9 cellular contexts compared by ENCODE assay signal in the genomic region with DNA sequence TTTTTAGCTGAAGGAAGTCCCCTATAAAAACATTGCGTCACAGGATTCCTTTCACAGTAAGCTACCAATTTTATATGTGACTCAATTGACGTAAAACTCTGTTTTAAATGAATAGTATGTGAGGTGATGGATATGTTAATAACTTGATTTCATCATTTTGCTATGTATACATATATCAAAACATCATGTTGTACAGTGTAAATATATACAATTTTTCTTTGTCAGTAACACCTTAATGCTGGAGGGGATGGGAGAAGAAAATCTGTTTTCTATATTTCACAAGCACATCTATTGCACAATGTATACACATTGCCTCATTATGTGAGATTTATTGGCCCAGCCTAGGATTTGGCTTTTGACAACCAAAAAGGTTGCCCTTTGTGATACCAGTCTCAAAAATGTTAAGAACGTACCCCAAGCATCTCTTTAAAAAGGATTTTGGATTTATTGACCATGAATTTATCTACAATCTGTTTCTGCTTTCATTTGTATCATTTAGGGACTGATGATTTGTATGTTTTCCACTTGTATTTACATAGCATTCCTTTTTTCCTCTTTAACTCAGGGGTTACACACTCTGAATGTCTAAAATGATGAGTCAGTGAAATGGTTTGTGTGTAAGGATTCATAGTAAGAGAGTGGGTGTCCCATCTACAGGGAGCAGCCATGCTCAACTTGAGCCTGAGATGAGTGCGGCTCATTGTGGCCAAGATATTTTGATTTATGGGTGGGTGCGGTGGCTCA.
DNase-seq lines count a peak whose midpoint lies in the region; ATAC-seq and TF ChIP-seq lines count a peak whose summit lies in the region.
"Had no signal": no experiment of that assay in that cellular context is flagged by ENCODE, and none has a peak within 500 bp of the region (broad histone marks: within the 10 kb centered on the region; RNA-seq: fewer than 3 reads in every experiment).

No MANE protein-coding gene starts in this region.

- peaks cover 0 to 62% (median 48%) of the 10 kb centered on the region in 4 donors for H3K4me1 ChIP-seq in sigmoid colon

- peaks cover 0 to 4% (median 0%) of the 10 kb centered on the region in 4 donors for H3K36me3 ChIP-seq in sigmoid colon

- no peak for TF ChIP-seq POLR2A in sigmoid colon (IDR thresholded peaks at IDR 0.05)

- no peak overlapping the region for H3K27ac ChIP-seq in sigmoid colon

- ATAC-seq in activated T-cell treated with anti-CD3 and anti-CD28 coated beads, Interleukin-2, amount 50 U/mL, for 4 hours = no peak
- ATAC-seq in esophagus mucosa (peak; percentile 72), HG03135 (IDR thresholded peaks at IDR 0.05; ENCODE audit: unreplicated experiment) (no peak)
- no peak for ATAC-seq in stimulated activated naive B cell treated with anti-CD40 and anti-IgM and Interleukin-4, amounts not matched to agents 10 μg/mL and 1 μg/mL and 100 μg/mL, for 72 hours (replicated peaks)

- no peak overlapping the region for H3K4me3 ChIP-seq in sigmoid colon

- H3K9me3 Mint-ChIP-seq in activated T-cell treated with anti-CD3 and anti-CD28 coated beads, Interleukin-2, amount 50 U/mL, for 24 hours = no peaks in the 10 kb centered on the region
- no peaks in the 10 kb centered on the region for H3K9me3 Mint-ChIP-seq in activated T-cell treated with anti-CD3 and anti-CD28 coated beads, Interleukin-2, amount 50 U/mL, for 4 hours
- H3K9me3 Mint-ChIP-seq in stimulated activated naive B cell treated with anti-CD40 and anti-IgM and Interleukin-4, amounts not matched to agents 10 μg/mL and 1 μg/mL and 100 μg/mL, for 72 hours = no peaks in the 10 kb centered on the region

- H3K4me1 Mint-ChIP-seq in activated T-cell treated with anti-CD3 and anti-CD28 coated beads, Interleukin-2, amount 50 U/mL, for 24 hours (ENCODE audit: low read depth) = peaks cover 70% of the 10 kb centered on the region
- H3K4me1 Mint-ChIP-seq in activated T-cell treated with anti-CD3 and anti-CD28 coated beads, Interleukin-2, amount 50 U/mL, for 4 hours (ENCODE audit: low read depth) = peaks cover 67% of the 10 kb centered on the region
- peaks cover 45 to 77% of the 10 kb centered on the region in 2 donors for H3K4me1 Mint-ChIP-seq in stimulated activated naive B cell treated with anti-CD40 and anti-IgM and Interleukin-4, amounts not matched to agents 10 μg/mL and 1 μg/mL and 100 μg/mL, for 72 hours

- DNase-seq in activated T-cell treated with anti-CD3 and anti-CD28 coated beads, Interleukin-2, amount 50 U/mL, for 24 hours = no peak
- DNase-seq in activated T-cell treated with anti-CD3 and anti-CD28 coated beads, Interleukin-2, amount 50 U/mL, for 4 hours = no peak
- DNase-seq in RKO (ENCODE audit: low spot score) = peak; percentile 21
- DNase-seq in stimulated activated naive B cell treated with anti-CD40 and anti-IgM and Interleukin-4, amounts not matched to agents 10 μg/mL and 1 μg/mL and 100 μg/mL, for 72 hours = no peak
- DNase-seq in sigmoid colon = no peak
- DNase-seq in NCI-H1694 (lab: John Stamatoyannopoulos, UW) = no peak
- DNase-seq: NCI-H1694 treated with DMSO at 0.1 percent for 48 hours had no signal

- 73 to 75% methylated on average over 5 of the region's 5 CpGs for WGBS in sigmoid colon, 2 donors

- TF ChIP-seq EP300 in sigmoid colon (IDR thresholded peaks at IDR 0.05) = no peak

- H3K27me3 ChIP-seq in sigmoid colon = no peaks in the 10 kb centered on the region

- no peak for TF ChIP-seq CTCF in sigmoid colon (IDR thresholded peaks at IDR 0.05)

- H3K9me3 ChIP-seq in sigmoid colon = no peaks in the 10 kb centered on the region

- H3K27me3 Mint-ChIP-seq in activated T-cell treated with anti-CD3 and anti-CD28 coated beads, Interleukin-2, amount 50 U/mL, for 24 hours = no peaks in the 10 kb centered on the region
- no peaks in the 10 kb centered on the region for H3K27me3 Mint-ChIP-seq in activated T-cell treated with anti-CD3 and anti-CD28 coated beads, Interleukin-2, amount 50 U/mL, for 4 hours (ENCODE audit: low read depth)
- no peaks in the 10 kb centered on the region for H3K27me3 Mint-ChIP-seq in stimulated activated naive B cell treated with anti-CD40 and anti-IgM and Interleukin-4, amounts not matched to agents 10 μg/mL and 1 μg/mL and 100 μg/mL, for 72 hours

- peaks cover 60% of the 10 kb centered on the region for H3K36me3 Mint-ChIP-seq in activated T-cell treated with anti-CD3 and anti-CD28 coated beads, Interleukin-2, amount 50 U/mL, for 24 hours (ENCODE audit: low read depth)
- peaks cover 30% of the 10 kb centered on the region for H3K36me3 Mint-ChIP-seq in activated T-cell treated with anti-CD3 and anti-CD28 coated beads, Interleukin-2, amount 50 U/mL, for 4 hours (ENCODE audit: insufficient read depth)
- H3K36me3 Mint-ChIP-seq in stimulated activated naive B cell treated with anti-CD40 and anti-IgM and Interleukin-4, amounts not matched to agents 10 μg/mL and 1 μg/mL and 100 μg/mL, for 72 hours = peaks cover 12 to 27% of the 10 kb centered on the region in 2 donors

- H3K27ac Mint-ChIP-seq in activated T-cell treated with anti-CD3 and anti-CD28 coated beads, Interleukin-2, amount 50 U/mL, for 24 hours = peak overlapping the region; percentile 100
- H3K27ac Mint-ChIP-seq in stimulated activated naive B cell treated with anti-CD40 and anti-IgM and Interleukin-4, amounts not matched to agents 10 μg/mL and 1 μg/mL and 100 μg/mL, for 72 hours = peak overlapping the region; percentile 11

- intact Hi-C loops in sigmoid colon (cut with DNase I) = no loop called here

- H3K4me3 Mint-ChIP-seq in activated T-cell treated with anti-CD3 and anti-CD28 coated beads, Interleukin-2, amount 50 U/mL, for 24 hours = peak overlapping the region; percentile 7
- no peak overlapping the region for H3K4me3 Mint-ChIP-seq in activated T-cell treated with anti-CD3 and anti-CD28 coated beads, Interleukin-2, amount 50 U/mL, for 4 hours
- no peak overlapping the region for H3K4me3 Mint-ChIP-seq in stimulated activated naive B cell treated with anti-CD40 and anti-IgM and Interleukin-4, amounts not matched to agents 10 μg/mL and 1 μg/mL and 100 μg/mL, for 72 hours
